Comparison of ENCODE assay signal across 30 cellular contexts in the genomic region with DNA sequence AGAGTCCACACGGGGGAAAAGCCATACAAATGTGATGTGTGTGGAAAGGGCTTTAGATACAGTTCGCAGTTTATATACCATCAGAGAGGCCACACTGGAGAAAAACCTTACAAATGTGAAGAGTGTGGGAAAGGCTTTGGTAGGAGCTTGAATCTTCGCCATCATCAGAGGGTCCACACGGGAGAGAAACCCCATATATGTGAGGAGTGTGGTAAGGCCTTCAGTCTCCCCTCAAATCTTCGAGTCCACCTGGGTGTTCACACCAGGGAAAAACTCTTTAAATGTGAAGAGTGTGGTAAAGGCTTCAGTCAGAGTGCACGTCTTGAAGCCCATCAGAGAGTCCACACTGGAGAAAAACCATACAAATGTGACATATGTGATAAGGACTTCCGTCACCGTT. TPM values are rescaled to one million over a fixed set of nuclear protein-coding genes. Genes with fewer than 3 reads are reported as not detected.
"Had no signal": no experiment of that assay in that cellular context is flagged by ENCODE, and none has a peak within 500 bp of the region (broad histone marks: within the 10 kb centered on the region; RNA-seq: fewer than 3 reads in every experiment).

No MANE protein-coding gene starts in this region.

- H3K4me3 ChIP-seq: body of pancreas, Peyer's patch, SJCRH30 had no signal

- H3K4me3 Mint-ChIP-seq: activated CD4-positive, alpha-beta T cell treated with anti-CD3 and anti-CD28 coated beads, Interleukin-2, amount 10 ng/mL, durations not matched to agents 24 days and 14 days; activated CD8-positive, alpha-beta memory T cell treated with anti-CD3 and anti-CD28 coated beads, Interleukin-2, amount 10 ng/mL, durations not matched to agents 7 days and 5 days; activated naive CD4-positive, alpha-beta T cell treated with anti-CD3 and anti-CD28 coated beads, Interleukin-2, amount 50 U/mL, for 24 hours; activated T-cell treated with anti-CD3 and anti-CD28 coated beads, Interleukin-2, amount 50 U/mL, for 24 hours; activated T-helper 1 cell treated with anti-CD3 and anti-CD28 coated beads, Interleukin-12 subunit alpha, Interleukin-12 subunit beta, Interleukin-2, Interleukin-4 antibody, amounts not matched to agents 30 ng/mL and 10 ng/mL and 1 ng/mL, durations not matched to agents 14 hours and 24 hours and 36 hours; central memory CD8-positive, alpha-beta T cell; WTC11 had no signal

- H3K9ac ChIP-seq: KMS-11, SK-N-SH had no signal

- H3K27ac Mint-ChIP-seq: activated CD4-positive, alpha-beta T cell treated with anti-CD3 and anti-CD28 coated beads, Interleukin-2, amount 10 ng/mL, durations not matched to agents 24 days and 14 days; activated CD8-positive, alpha-beta memory T cell treated with anti-CD3 and anti-CD28 coated beads, Interleukin-2, amount 10 ng/mL, durations not matched to agents 7 days and 5 days; activated naive CD4-positive, alpha-beta T cell treated with anti-CD3 and anti-CD28 coated beads, Interleukin-2, amount 50 U/mL, for 24 hours; activated T-cell treated with anti-CD3 and anti-CD28 coated beads, Interleukin-2, amount 50 U/mL, for 24 hours; activated T-helper 1 cell treated with anti-CD3 and anti-CD28 coated beads, Interleukin-12 subunit alpha, Interleukin-12 subunit beta, Interleukin-2, Interleukin-4 antibody, amounts not matched to agents 30 ng/mL and 10 ng/mL and 1 ng/mL, durations not matched to agents 14 hours and 24 hours and 36 hours; WTC11 had no signal

- H3K27ac ChIP-seq: ascending aorta, body of pancreas, KMS-11, Peyer's patch, RWPE1, SJCRH30 had no signal

- H3K4me1 ChIP-seq: ascending aorta, body of pancreas, Peyer's patch, SJCRH30 had no signal

- H3K27me3 Mint-ChIP-seq: activated CD4-positive, alpha-beta T cell treated with anti-CD3 and anti-CD28 coated beads, Interleukin-2, amount 10 ng/mL, durations not matched to agents 24 days and 14 days; activated CD8-positive, alpha-beta memory T cell treated with anti-CD3 and anti-CD28 coated beads, Interleukin-2, amount 10 ng/mL, durations not matched to agents 7 days and 5 days; activated naive CD4-positive, alpha-beta T cell treated with anti-CD3 and anti-CD28 coated beads, Interleukin-2, amount 50 U/mL, for 24 hours; activated T-cell treated with anti-CD3 and anti-CD28 coated beads, Interleukin-2, amount 50 U/mL, for 24 hours; central memory CD8-positive, alpha-beta T cell had no signal

- ATAC-seq: activated CD8-positive, alpha-beta memory T cell treated with anti-CD3 and anti-CD28 coated beads, Interleukin-2, amount 10 ng/mL, durations not matched to agents 7 days and 5 days; body of pancreas; WTC11 had no signal

- DNase-seq: activated CD4-positive, alpha-beta T cell treated with anti-CD3 and anti-CD28 coated beads for 1 hour; activated CD4-positive, alpha-beta T cell treated with anti-CD3 and anti-CD28 coated beads, Interleukin-2, amount 10 ng/mL, durations not matched to agents 24 days and 14 days; activated CD4-positive, alpha-beta T cell treated with anti-CD3 and anti-CD28 coated beads, Interleukin-2, amount 50 U/mL, for 48 hours; activated CD8-positive, alpha-beta memory T cell treated with anti-CD3 and anti-CD28 coated beads, Interleukin-2, amount 10 ng/mL, durations not matched to agents 7 days and 5 days; activated effector memory CD4-positive, alpha-beta T cell treated with Interleukin-2 at 50 U/mL for 16 hours; activated naive CD4-positive, alpha-beta T cell; activated T-cell treated with anti-CD3 and anti-CD28 coated beads, Interleukin-2, amount 50 U/mL, for 24 hours; amniotic stem cell; body of pancreas; NCI-H1092; NCI-H1417; NCI-H1694; NCI-H2029; NCI-H345; NCI-H510A; NCI-H526 treated with DMSO at 0.1 percent for 48 hours; NK-92 treated with Interleukin-12 subunit alpha and Interleukin-12 subunit beta, amount 100 ng/mL, for 24 hours; OCI-M1; Peyer's patch; Right ventricle myocardium superior; SJCRH30; SK-N-SH had no signal

- H3K4me2 ChIP-seq: KMS-11, SK-N-SH had no signal

- H3K9me3 ChIP-seq: SJCRH30 had no signal

- H3K4me1 Mint-ChIP-seq: activated CD4-positive, alpha-beta T cell treated with anti-CD3 and anti-CD28 coated beads, Interleukin-2, amount 10 ng/mL, durations not matched to agents 24 days and 14 days; activated CD8-positive, alpha-beta memory T cell treated with anti-CD3 and anti-CD28 coated beads, Interleukin-2, amount 10 ng/mL, durations not matched to agents 7 days and 5 days; activated naive CD4-positive, alpha-beta T cell treated with anti-CD3 and anti-CD28 coated beads, Interleukin-2, amount 50 U/mL, for 24 hours; central memory CD8-positive, alpha-beta T cell; WTC11 had no signal

- H3K27me3 ChIP-seq: ascending aorta, body of pancreas, Peyer's patch, SJCRH30 had no signal

RNA-seq across cellular contexts. Expression of a gene that starts 23.3 kb away (rescaled TPM):
- total RNA-seq: ascending aorta, MCF 10A had no signal
